Comparison of ENCODE assay signal across 12 cellular contexts in the genomic region with DNA sequence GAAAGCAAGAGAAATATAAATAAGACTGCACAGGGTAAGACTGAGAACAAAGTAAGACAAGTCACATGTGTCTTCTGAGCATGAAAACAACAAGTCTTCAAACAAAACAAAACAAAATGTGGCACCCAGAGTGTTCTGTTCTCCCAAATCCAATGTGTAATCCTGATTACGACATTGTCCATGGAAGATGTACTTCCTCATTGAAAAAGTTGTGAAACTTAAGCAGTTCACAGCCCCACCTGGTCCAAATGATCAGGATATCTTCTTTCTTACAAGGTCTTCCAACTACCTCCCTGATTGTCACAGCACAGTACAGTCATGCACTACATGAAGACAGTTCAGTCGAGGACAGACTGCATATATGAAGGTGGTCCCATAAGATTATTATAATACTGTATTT. TPM values are rescaled to one million over a fixed set of nuclear protein-coding genes. Genes with fewer than 3 reads are reported as not detected.
A peak's percentile ranks its signal among the peaks of the same experiment; 100 is the strongest.
DNase-seq lines count a peak whose midpoint lies in the region; ATAC-seq and TF ChIP-seq lines count a peak whose summit lies in the region.
"Had no signal": no experiment of that assay in that cellular context is flagged by ENCODE, and none has a peak within 500 bp of the region (broad histone marks: within the 10 kb centered on the region; RNA-seq: fewer than 3 reads in every experiment).

No MANE protein-coding gene starts in this region.

- TF ChIP-seq CTCF in AG10803 (conservative IDR thresholded peaks at IDR 0.05; ENCODE audit: low read length) (no peak), WTC11 (IDR thresholded peaks at IDR 0.05) (no peak)

- CTCF ChIA-PET in WTC11 (lab: Charles Lee) (no interaction called here), HEK293T (lab: Yijun Ruan, JAX) (no interaction called here)

- peaks cover 27% of the 10 kb centered on the region for H3K36me3 Mint-ChIP-seq in WTC11

- no peak overlapping the region for H3K4me3 Mint-ChIP-seq in WTC11
- H3K4me3 Mint-ChIP-seq: activated T-cell treated with anti-CD3 and anti-CD28 coated beads, Interleukin-2, amount 50 U/mL, for 72 hours; immature natural killer cell had no signal

- no peaks in the 10 kb centered on the region for H3K9me3 Mint-ChIP-seq in WTC11
- H3K9me3 Mint-ChIP-seq: activated T-cell treated with anti-CD3 and anti-CD28 coated beads, Interleukin-2, amount 50 U/mL, for 72 hours; immature natural killer cell had no signal

- no peak for ATAC-seq in WTC11
- ATAC-seq: activated T-cell treated with anti-CD3 and anti-CD28 coated beads, Interleukin-2, amount 50 U/mL, for 72 hours had no signal

- POLR2A ChIA-PET in WTC11 (lab: Charles Lee) = no interaction called here
- POLR2A ChIA-PET in HEK293T (lab: Yijun Ruan, JAX) = no interaction called here

- DNase-seq in AG10803 (ENCODE audit: low read depth) (peak; percentile 37), WTC11 (ENCODE audit: low spot score) (no peak), fibroblast of gingiva (ENCODE audit: low read depth) (peak; percentile 73), renal cortical epithelial cell (ENCODE audit: low read depth) (peak; percentile 63), HEK293T (ENCODE audit: extremely low spot score) (no peak), NCI-H524 (lab: John Stamatoyannopoulos, UW) (no peak), NCI-H1436 treated with DMSO at 0.1 percent for 48 hours (lab: John Stamatoyannopoulos, UW) (no peak), NCI-H2029 treated with DMSO at 0.1 percent for 48 hours (lab: John Stamatoyannopoulos, UW) (no peak)
- DNase-seq: activated T-cell treated with anti-CD3 and anti-CD28 coated beads, Interleukin-2, amount 50 U/mL, for 72 hours; amniotic stem cell; immature natural killer cell; stimulated activated CD4-positive, alpha-beta T cell treated with anti-CD3 and anti-CD28 coated beads, Interleukin-2, amount 100 ng/mL, for 48 hours had no signal

- H3K4me1 Mint-ChIP-seq in WTC11 = peaks cover 26% of the 10 kb centered on the region

- no peaks in the 10 kb centered on the region for H3K27me3 Mint-ChIP-seq in WTC11 (ENCODE audit: low read depth)

- no peak overlapping the region for H3K4me3 ChIP-seq in AG10803 (ENCODE audit: low read length)

- H3K27ac Mint-ChIP-seq in WTC11 = peak overlapping the region; percentile 4; the same call in 1 of the 2 replicates
- H3K27ac Mint-ChIP-seq: activated T-cell treated with anti-CD3 and anti-CD28 coated beads, Interleukin-2, amount 50 U/mL, for 72 hours had no signal

TF ChIP-seq in WTC11, 78 proteins besides CTCF, POLR2A, EP300 and RAD21 (continues in another document):
- TF ChIP-seq FOXJ3 (CRISPR knock-in tag; IDR thresholded peaks at IDR 0.05; ENCODE audit: borderline replicate concordance) = no peak
- TF ChIP-seq CREB1 (CRISPR knock-in tag; IDR thresholded peaks at IDR 0.05) = no peak
- TF ChIP-seq, protein P1, sequence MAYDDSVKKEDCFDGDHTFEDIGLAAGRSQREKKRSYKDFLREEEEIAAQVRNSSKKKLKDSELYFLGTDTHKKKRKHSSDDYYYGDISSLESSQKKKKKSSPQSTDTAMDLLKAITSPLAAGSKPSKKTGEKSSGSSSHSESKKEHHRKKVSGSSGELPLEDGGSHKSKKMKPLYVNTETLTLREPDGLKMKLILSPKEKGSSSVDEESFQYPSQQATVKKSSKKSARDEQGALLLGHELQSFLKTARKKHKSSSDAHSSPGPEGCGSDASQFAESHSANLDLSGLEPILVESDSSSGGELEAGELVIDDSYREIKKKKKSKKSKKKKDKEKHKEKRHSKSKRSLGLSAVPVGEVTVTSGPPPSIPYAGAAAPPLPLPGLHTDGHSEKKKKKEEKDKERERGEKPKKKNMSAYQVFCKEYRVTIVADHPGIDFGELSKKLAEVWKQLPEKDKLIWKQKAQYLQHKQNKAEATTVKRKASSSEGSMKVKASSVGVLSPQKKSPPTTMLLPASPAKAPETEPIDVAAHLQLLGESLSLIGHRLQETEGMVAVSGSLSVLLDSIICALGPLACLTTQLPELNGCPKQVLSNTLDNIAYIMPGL (CRISPR knock-in tag; IDR thresholded peaks at IDR 0.05) = no peak
- TF ChIP-seq RELA (CRISPR knock-in tag; IDR thresholded peaks at IDR 0.05; ENCODE audit: borderline replicate concordance) = no peak
- TF ChIP-seq, protein P2, sequence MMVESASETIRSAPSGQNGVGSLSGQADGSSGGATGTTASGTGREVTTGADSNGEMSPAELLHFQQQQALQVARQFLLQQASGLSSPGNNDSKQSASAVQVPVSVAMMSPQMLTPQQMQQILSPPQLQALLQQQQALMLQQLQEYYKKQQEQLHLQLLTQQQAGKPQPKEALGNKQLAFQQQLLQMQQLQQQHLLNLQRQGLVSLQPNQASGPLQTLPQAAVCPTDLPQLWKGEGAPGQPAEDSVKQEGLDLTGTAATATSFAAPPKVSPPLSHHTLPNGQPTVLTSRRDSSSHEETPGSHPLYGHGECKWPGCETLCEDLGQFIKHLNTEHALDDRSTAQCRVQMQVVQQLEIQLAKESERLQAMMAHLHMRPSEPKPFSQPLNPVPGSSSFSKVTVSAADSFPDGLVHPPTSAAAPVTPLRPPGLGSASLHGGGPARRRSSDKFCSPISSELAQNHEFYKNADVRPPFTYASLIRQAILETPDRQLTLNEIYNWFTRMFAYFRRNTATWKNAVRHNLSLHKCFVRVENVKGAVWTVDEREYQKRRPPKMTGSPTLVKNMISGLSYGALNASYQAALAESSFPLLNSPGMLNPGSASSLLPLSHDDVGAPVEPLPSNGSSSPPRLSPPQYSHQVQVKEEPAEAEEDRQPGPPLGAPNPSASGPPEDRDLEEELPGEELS (CRISPR knock-in tag; IDR thresholded peaks at IDR 0.05) = no peak
- TF ChIP-seq, protein P3, sequence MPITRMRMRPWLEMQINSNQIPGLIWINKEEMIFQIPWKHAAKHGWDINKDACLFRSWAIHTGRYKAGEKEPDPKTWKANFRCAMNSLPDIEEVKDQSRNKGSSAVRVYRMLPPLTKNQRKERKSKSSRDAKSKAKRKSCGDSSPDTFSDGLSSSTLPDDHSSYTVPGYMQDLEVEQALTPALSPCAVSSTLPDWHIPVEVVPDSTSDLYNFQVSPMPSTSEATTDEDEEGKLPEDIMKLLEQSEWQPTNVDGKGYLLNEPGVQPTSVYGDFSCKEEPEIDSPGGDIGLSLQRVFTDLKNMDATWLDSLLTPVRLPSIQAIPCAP (CRISPR knock-in tag; IDR thresholded peaks at IDR 0.05) = no peak

TF ChIP-seq in HEK293T, 16 proteins besides CTCF, POLR2A, EP300 and RAD21:
- TF ChIP-seq LEF1 (IDR thresholded peaks at IDR 0.05; ENCODE audit: borderline replicate concordance) = no peak
- no peak for TF ChIP-seq TARDBP (IDR thresholded peaks at IDR 0.05)
- TF ChIP-seq, protein P4, sequence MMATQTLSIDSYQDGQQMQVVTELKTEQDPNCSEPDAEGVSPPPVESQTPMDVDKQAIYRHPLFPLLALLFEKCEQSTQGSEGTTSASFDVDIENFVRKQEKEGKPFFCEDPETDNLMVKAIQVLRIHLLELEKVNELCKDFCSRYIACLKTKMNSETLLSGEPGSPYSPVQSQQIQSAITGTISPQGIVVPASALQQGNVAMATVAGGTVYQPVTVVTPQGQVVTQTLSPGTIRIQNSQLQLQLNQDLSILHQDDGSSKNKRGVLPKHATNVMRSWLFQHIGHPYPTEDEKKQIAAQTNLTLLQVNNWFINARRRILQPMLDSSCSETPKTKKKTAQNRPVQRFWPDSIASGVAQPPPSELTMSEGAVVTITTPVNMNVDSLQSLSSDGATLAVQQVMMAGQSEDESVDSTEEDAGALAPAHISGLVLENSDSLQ (IDR thresholded peaks at IDR 0.05) = no peak
- TF ChIP-seq BHLHE40 (IDR thresholded peaks at IDR 0.05; ENCODE audit: borderline replicate concordance) = no peak
- TF ChIP-seq FOXA1 (IDR thresholded peaks at IDR 0.05) = no peak
- no peak for TF ChIP-seq ELF4 (IDR thresholded peaks at IDR 0.05)
- no peak for TF ChIP-seq FOXK2 (IDR thresholded peaks at IDR 0.05)
- TF ChIP-seq CTBP1 (IDR thresholded peaks at IDR 0.05; ENCODE audit: borderline replicate concordance) = no peak
- TF ChIP-seq L3MBTL2 (conservative IDR thresholded peaks at IDR 0.05) = no peak
- TF ChIP-seq SUZ12 (IDR thresholded peaks at IDR 0.05) = no peak
- no peak for TF ChIP-seq ZNF384 (IDR thresholded peaks at IDR 0.05)
- no peak for TF ChIP-seq ARNT (IDR thresholded peaks at IDR 0.05)
- TF ChIP-seq FOXM1 (IDR thresholded peaks at IDR 0.05; ENCODE audit: borderline replicate concordance) = no peak
- no peak for TF ChIP-seq NFRKB (IDR thresholded peaks at IDR 0.05)

RNA-seq across cellular contexts. Expression of a gene that starts 23.3 kb away (rescaled TPM):
- total RNA-seq in WTC11 (2021) = 50.8 to 60.5 TPM (median 59.1 TPM) in 3 replicates
- total RNA-seq in renal cortical epithelial cell = 20.1 and 81.5 TPM in 2 replicates

RNA-seq across cellular contexts. Expression of a gene that starts 26.3 kb away (rescaled TPM):
- total RNA-seq in WTC11 (2021) (214 to 234 TPM (median 220 TPM) in 3 replicates), renal cortical epithelial cell (304 and 361 TPM in 2 replicates)

Comparison
In these comparisons a context has a peak if more than half of its experiments do, and no peak if none do; other contexts are left out.
1. DNase-seq: peak in AG10803 (single experiment), fibroblast of gingiva (single experiment) and renal cortical epithelial cell (single experiment); none in WTC11 (single experiment), HEK293T (single experiment), NCI-H524 (0 of 2), NCI-H1436 treated with DMSO at 0.1 percent for 48 hours (single experiment) and NCI-H2029 treated with DMSO at 0.1 percent for 48 hours (single experiment).